Comparison of ENCODE assay signal across 9 cellular contexts in genomic region chr16:67311607-67312449, GRCh38. TPM values are rescaled to one million over a fixed set of nuclear protein-coding genes. Genes with fewer than 3 reads are reported as not detected.
DNase-seq lines count a peak whose midpoint lies in the region; ATAC-seq and TF ChIP-seq lines count a peak whose summit lies in the region.
"Had no signal": no experiment of that assay in that cellular context is flagged by ENCODE, and none has a peak within 500 bp of the region (broad histone marks: within the 10 kb centered on the region; RNA-seq: fewer than 3 reads in every experiment).

No MANE protein-coding gene starts in this region.

- H3K79me2 ChIP-seq in smooth muscle cell (ENCODE audit: low read depth), result no peaks in the 10 kb centered on the region

- H3K27ac ChIP-seq in esophagus muscularis mucosa (replicated peaks in 1 of 4) (peak overlapping the region; percentile 11 to 45 (median 38)), smooth muscle cell (ENCODE audit: low read depth) (peak overlapping the region; percentile 98)

- no peak for TF ChIP-seq EP300 in esophagus muscularis mucosa (IDR thresholded peaks at IDR 0.05)

- peak overlapping the region; percentile 82 for H3K9ac ChIP-seq in smooth muscle cell (ENCODE audit: low read depth)

- H3K4me1 ChIP-seq in esophagus muscularis mucosa, result no peaks in the 10 kb centered on the region
- peaks cover 9% of the 10 kb centered on the region for H3K4me1 ChIP-seq in smooth muscle cell (ENCODE audit: low read depth)

- ATAC-seq in HG03108 (IDR thresholded peaks at IDR 0.05; ENCODE audit: unreplicated experiment), result peak; percentile 66

- intact Hi-C loops in esophagus muscularis mucosa (cut with DNase I), result no loop called here

- peak overlapping the region; percentile 44 for H3K4me2 ChIP-seq in smooth muscle cell

- no peak overlapping the region for H3K4me3 ChIP-seq in esophagus muscularis mucosa
- H3K4me3 ChIP-seq in smooth muscle cell, result no peak overlapping the region

- no peak for TF ChIP-seq POLR2A in esophagus muscularis mucosa (IDR thresholded peaks at IDR 0.05; ENCODE audit: low read depth)

- H4K20me1 ChIP-seq in smooth muscle cell (ENCODE audit: low read depth), result no peaks in the 10 kb centered on the region

- H3K9me3 ChIP-seq in esophagus muscularis mucosa, result no peaks in the 10 kb centered on the region
- no peaks in the 10 kb centered on the region for H3K9me3 ChIP-seq in smooth muscle cell (replicated peaks; ENCODE audit: low read depth)

- H3K27me3 ChIP-seq in esophagus muscularis mucosa (peaks cover 0 to 8% (median 0%) of the 10 kb centered on the region in 4 donors), smooth muscle cell (ENCODE audit: low read depth) (no peaks in the 10 kb centered on the region)

- DNase-seq in NK-92 treated with Interleukin-12 subunit alpha and Interleukin-12 subunit beta, amount 100 ng/mL, for 24 hours (lab: John Stamatoyannopoulos, UW), result peak; percentile 22
- DNase-seq in NK-92 (lab: John Stamatoyannopoulos, UW; ENCODE audit: unreplicated experiment) (no peak), esophagus muscularis mucosa (ENCODE audit: extremely low spot score) (no peak), smooth muscle cell (lab: John Stamatoyannopoulos, UW; ENCODE audit: unreplicated experiment) (peak; percentile 32), NCI-H1092 treated with DMSO at 0.1 percent for 48 hours (lab: John Stamatoyannopoulos, UW) (no peak), NCI-H510A treated with DMSO at 0.1 percent for 48 hours (lab: John Stamatoyannopoulos, UW) (no peak)
- peak; percentile 62 for DNase-seq in activated CD4-positive, CD25-positive, alpha-beta regulatory T cell treated with anti-CD3 and anti-CD28 coated beads, Interleukin-2, amount 50 U/mL, for 72 hours

- H3K36me3 ChIP-seq in esophagus muscularis mucosa (no peaks in the 10 kb centered on the region), smooth muscle cell (ENCODE audit: low read depth) (no peaks in the 10 kb centered on the region)

- peak overlapping the region; percentile 44 for H2AFZ ChIP-seq in smooth muscle cell (ENCODE audit: low read depth)

- 46% methylated on average over 5 of the region's 5 CpGs for WGBS in esophagus muscularis mucosa
- WGBS in smooth muscle cell (ENCODE audit: low lambda C conversion rate), result 8% methylated on average over 5 of the region's 5 CpGs

- TF ChIP-seq CTCF in esophagus muscularis mucosa (IDR thresholded peaks at IDR 0.05), result no peak
- no peak for TF ChIP-seq CTCF in smooth muscle cell (IDR thresholded peaks at IDR 0.05; ENCODE audit: borderline replicate concordance, insufficient read depth, poor library complexity, severe bottlenecking)

- H3F3A ChIP-seq in smooth muscle cell (ENCODE audit: low read depth), result peaks cover 26% of the 10 kb centered on the region

RNA-seq across cellular contexts. Expression of gene KCTD19, which starts 14.7 kb away (rescaled TPM):
- total RNA-seq in esophagus muscularis mucosa (not detected), smooth muscle cell (0.04 TPM in 1 of 2 replicates, not detected in the other)
- 0.49 and 0.59 TPM in 2 replicates for polyA plus RNA-seq in smooth muscle cell
- total RNA-seq: B cell had no signal

RNA-seq across cellular contexts. Expression of gene LRRC36, which starts 14.8 kb away (rescaled TPM):
- total RNA-seq in esophagus muscularis mucosa, result under 1 TPM in 1 of 4 donors, not detected in 3; 0.33 TPM
- not detected in 2 replicates for total RNA-seq in smooth muscle cell
- 0.24 TPM in 1 of 2 replicates, not detected in the other for polyA plus RNA-seq in smooth muscle cell
- total RNA-seq: B cell had no signal

RNA-seq across cellular contexts. Expression of gene PLEKHG4, which starts 32.5 kb away (rescaled TPM):
- total RNA-seq in esophagus muscularis mucosa (1 to 10 TPM; 3.0 to 8.7 (median 3.2) TPM), smooth muscle cell (3.9 and 27.0 TPM in 2 replicates)
- 2.7 and 9.9 TPM in 2 replicates for polyA plus RNA-seq in smooth muscle cell

Comparison
In these comparisons a context has a peak if more than half of its experiments do, and no peak if none do; other contexts are left out.
1. DNase-seq: peak in NK-92 treated with Interleukin-12 subunit alpha and Interleukin-12 subunit beta, amount 100 ng/mL, for 24 hours (single experiment), activated CD4-positive, CD25-positive, alpha-beta regulatory T cell treated with anti-CD3 and anti-CD28 coated beads, Interleukin-2, amount 50 U/mL, for 72 hours (single experiment) and smooth muscle cell (single experiment); none in NK-92 (single experiment), esophagus muscularis mucosa (single experiment), NCI-H1092 treated with DMSO at 0.1 percent for 48 hours (single experiment) and NCI-H510A treated with DMSO at 0.1 percent for 48 hours (single experiment).